10 cellular contexts compared by ENCODE assay signal in genomic region chr16:73176577-73177013, GRCh38.
DNase-seq lines count a peak whose midpoint lies in the region; ATAC-seq and TF ChIP-seq lines count a peak whose summit lies in the region.
"Had no signal": no experiment of that assay in that cellular context is flagged by ENCODE, and none has a peak within 500 bp of the region (broad histone marks: within the 10 kb centered on the region; RNA-seq: fewer than 3 reads in every experiment).

No MANE protein-coding gene starts in this region.

- no peak overlapping the region for H2BK15ac ChIP-seq in neuronal stem cell (ENCODE audit: low read length)

- H3K27ac Mint-ChIP-seq in GM23338 = no peak overlapping the region
- no peak overlapping the region for H3K27ac Mint-ChIP-seq in activated CD4-positive, alpha-beta T cell treated with anti-CD3 and anti-CD28 coated beads, Interleukin-2, amount 10 ng/mL, durations not matched to agents 24 days and 14 days

- no peak overlapping the region for H3K14ac ChIP-seq in neuronal stem cell (ENCODE audit: low read length)

- H3K4ac ChIP-seq in neuronal stem cell (ENCODE audit: low read length) = no peak overlapping the region

- H2AFZ ChIP-seq in GM23338 (no peak overlapping the region), neuronal stem cell (ENCODE audit: low read length) (no peak overlapping the region)

- TF ChIP-seq CTCF in GM23338 (conservative IDR thresholded peaks at IDR 0.05; ENCODE audit: low read depth in 2 of 2) (peak; percentile 57 to 61), RWPE2 (IDR thresholded peaks at IDR 0.05; ENCODE audit: poor library complexity, severe bottlenecking) (peak; percentile 77)

- H2BK5ac ChIP-seq in neuronal stem cell (ENCODE audit: low read length) = no peak overlapping the region

- no peaks in the 10 kb centered on the region for H4K20me1 ChIP-seq in GM23338 (replicated peaks; ENCODE audit: insufficient read depth)

- H3K27ac ChIP-seq in GM23338 (ENCODE audit: low read depth) (no peak overlapping the region), RWPE2 (ENCODE audit: poor library complexity, severe bottlenecking) (no peak overlapping the region), neuronal stem cell (replicated peaks; ENCODE audit: low read length) (no peak overlapping the region)

- ATAC-seq in GM23338 (no peak), RWPE2 (ENCODE audit: low read depth) (peak; percentile 96), GM21619 (IDR thresholded peaks at IDR 0.05; ENCODE audit: unreplicated experiment) (no peak), HG03521 (IDR thresholded peaks at IDR 0.05; ENCODE audit: unreplicated experiment) (no peak)

- H3K27me3 ChIP-seq in GM23338 (ENCODE audit: insufficient read depth) = no peaks in the 10 kb centered on the region
- H3K27me3 ChIP-seq in RWPE2 (ENCODE audit: insufficient read depth, poor library complexity, severe bottlenecking) = no peaks in the 10 kb centered on the region
- no peaks in the 10 kb centered on the region for H3K27me3 ChIP-seq in neuronal stem cell (ENCODE audit: control insufficient read depth in 3 of 3, insufficient read depth in 3 of 3, low read depth in 1 of 3, low read length in 3 of 3)

- H4K91ac ChIP-seq in neuronal stem cell (ENCODE audit: low read depth, low read length, poor library complexity) = no peak overlapping the region

- no peaks in the 10 kb centered on the region for H3K9me3 Mint-ChIP-seq in GM23338
- H3K9me3 Mint-ChIP-seq in activated CD4-positive, alpha-beta T cell treated with anti-CD3 and anti-CD28 coated beads, Interleukin-2, amount 10 ng/mL, durations not matched to agents 24 days and 14 days = no peaks in the 10 kb centered on the region

- no peak overlapping the region for H3K4me3 Mint-ChIP-seq in GM23338
- no peak overlapping the region for H3K4me3 Mint-ChIP-seq in activated CD4-positive, alpha-beta T cell treated with anti-CD3 and anti-CD28 coated beads, Interleukin-2, amount 10 ng/mL, durations not matched to agents 24 days and 14 days

- H3K9ac ChIP-seq in neuronal stem cell (ENCODE audit: low read depth, low read length, poor library complexity) = no peak overlapping the region

- 0 out of 2 replicates have a peak, but pooled peaks cover 3% of the 10 kb centered on the region for H3F3A ChIP-seq in GM23338 (replicated peaks; ENCODE audit: low read depth)

- WGBS in neuronal stem cell (ENCODE audit: extremely low coverage in 2 of 2, insufficient read length in 2 of 2, insufficient replicate concordance in 1 of 2), 2 donors = no CpG with 5 or more reads among the region's 2 CpGs

- DNase-seq in GM23338 (ENCODE audit: low spot score) = no peak
- no peak for DNase-seq in RWPE2 (ENCODE audit: low spot score)
- peak; percentile 87 for DNase-seq in fibroblast of gingiva (ENCODE audit: low read depth)
- peak; percentile 67 for DNase-seq in renal cortical epithelial cell (ENCODE audit: low read depth)
- no peak for DNase-seq in activated CD4-positive, alpha-beta T cell treated with anti-CD3 and anti-CD28 coated beads, Interleukin-2, amount 10 ng/mL, durations not matched to agents 24 days and 14 days
- no peak for DNase-seq in neuronal stem cell (ENCODE audit: low spot score)
- DNase-seq: activated CD4-positive, CD25-positive, alpha-beta regulatory T cell treated with anti-CD3 and anti-CD28 coated beads, Interleukin-2, amount 50 U/mL, for 72 hours; NCI-H187 treated with DMSO at 0.1 percent for 48 hours had no signal

- peaks cover 14% of the 10 kb centered on the region for H3K27me3 Mint-ChIP-seq in GM23338 (ENCODE audit: insufficient read depth, low read depth, poor library complexity)
- H3K27me3 Mint-ChIP-seq in activated CD4-positive, alpha-beta T cell treated with anti-CD3 and anti-CD28 coated beads, Interleukin-2, amount 10 ng/mL, durations not matched to agents 24 days and 14 days = no peaks in the 10 kb centered on the region

- H2BK120ac ChIP-seq in neuronal stem cell (ENCODE audit: low read depth, low read length) = no peak overlapping the region

- peaks cover 39% of the 10 kb centered on the region for H3K4me1 Mint-ChIP-seq in GM23338
- H3K4me1 Mint-ChIP-seq in activated CD4-positive, alpha-beta T cell treated with anti-CD3 and anti-CD28 coated beads, Interleukin-2, amount 10 ng/mL, durations not matched to agents 24 days and 14 days = no peaks in the 10 kb centered on the region

- no peak overlapping the region for H2BK12ac ChIP-seq in neuronal stem cell (ENCODE audit: low read length)

- no peaks in the 10 kb centered on the region for H3K9me2 ChIP-seq in GM23338 (ENCODE audit: insufficient read depth)

- intact Hi-C loops in activated CD4-positive, alpha-beta T cell treated with anti-CD3 and anti-CD28 coated beads, Interleukin-2, amount 10 ng/mL, durations not matched to agents 24 days and 14 days (cut with micrococcal nuclease) = no loop called here

- H3K4me3 ChIP-seq in GM23338 = no peak overlapping the region
- H3K4me3 ChIP-seq in RWPE2 (ENCODE audit: severe bottlenecking) = no peak overlapping the region
- H3K4me3 ChIP-seq in neuronal stem cell (ENCODE audit: low read length in 2 of 2) = no peak overlapping the region

- H3K4me2 ChIP-seq in GM23338 (no peak overlapping the region), neuronal stem cell (ENCODE audit: insufficient read depth, low read length, poor library complexity, severe bottlenecking) (no peak overlapping the region)

- H3K79me2 ChIP-seq in GM23338 (replicated peaks; ENCODE audit: insufficient read depth) = no peaks in the 10 kb centered on the region

- no peaks in the 10 kb centered on the region for H3K79me1 ChIP-seq in neuronal stem cell (ENCODE audit: low read depth, low read length)

- no peak overlapping the region for H4K8ac ChIP-seq in neuronal stem cell (ENCODE audit: low read depth, low read length)

- no peaks in the 10 kb centered on the region for H3K36me3 Mint-ChIP-seq in GM23338 (ENCODE audit: low read depth)
- H3K36me3 Mint-ChIP-seq in activated CD4-positive, alpha-beta T cell treated with anti-CD3 and anti-CD28 coated beads, Interleukin-2, amount 10 ng/mL, durations not matched to agents 24 days and 14 days (ENCODE audit: low read depth) = no peaks in the 10 kb centered on the region

- H3K9me3 ChIP-seq in RWPE2 (ENCODE audit: severe bottlenecking) (no peaks in the 10 kb centered on the region), neuronal stem cell (replicated peaks in 1 of 2; ENCODE audit: control insufficient read depth in 2 of 2, insufficient read depth in 1 of 2, low read depth in 1 of 2, low read length in 2 of 2) (no peaks in the 10 kb centered on the region)

- H3K36me3 ChIP-seq in GM23338 (ENCODE audit: insufficient read depth) = no peaks in the 10 kb centered on the region
- no peaks in the 10 kb centered on the region for H3K36me3 ChIP-seq in RWPE2 (ENCODE audit: low read depth)
- no peaks in the 10 kb centered on the region for H3K36me3 ChIP-seq in neuronal stem cell (replicated peaks in 1 of 2; ENCODE audit: control insufficient read depth in 2 of 2, insufficient read depth in 2 of 2, low read length in 2 of 2)

- H3K4me1 ChIP-seq in GM23338 (ENCODE audit: insufficient read depth) = peaks cover 13% of the 10 kb centered on the region
- H3K4me1 ChIP-seq in RWPE2 (ENCODE audit: insufficient read depth, poor library complexity, severe bottlenecking) = peaks cover 9% of the 10 kb centered on the region
- peaks cover 8 to 21% of the 10 kb centered on the region in 2 donors for H3K4me1 ChIP-seq in neuronal stem cell (ENCODE audit: control insufficient read depth in 2 of 2, insufficient read depth in 1 of 2, low read depth in 1 of 2, low read length in 2 of 2)

- no peak overlapping the region for H3K23ac ChIP-seq in neuronal stem cell (ENCODE audit: low read depth, low read length, poor library complexity)

- H2AK5ac ChIP-seq in neuronal stem cell (ENCODE audit: low read depth, low read length) = no peak overlapping the region

- no peak overlapping the region for H3K18ac ChIP-seq in neuronal stem cell (ENCODE audit: low read length)

TF ChIP-seq in GM23338, 12 proteins besides CTCF, POLR2A, EP300 and RAD21 (continues in another document):
- TF ChIP-seq ETS1 (IDR thresholded peaks at IDR 0.05) = no peak
- TF ChIP-seq STAT1 (IDR thresholded peaks at IDR 0.05; ENCODE audit: unreplicated experiment) = no peak
- no peak for TF ChIP-seq EZH2phosphoT487 (IDR thresholded peaks at IDR 0.05; ENCODE audit: unreplicated experiment)
- no peak for TF ChIP-seq ZNF114 (CRISPR knock-in tag; IDR thresholded peaks at IDR 0.05)
- no peak for TF ChIP-seq ZNF331 (CRISPR knock-in tag; IDR thresholded peaks at IDR 0.05; ENCODE audit: low read depth)
- TF ChIP-seq JUNB (IDR thresholded peaks at IDR 0.05; ENCODE audit: unreplicated experiment) = no peak
- TF ChIP-seq REST (IDR thresholded peaks at IDR 0.05; ENCODE audit: unreplicated experiment) = no peak

Comparison
In these comparisons a context has a peak if more than half of its experiments do, and no peak if none do; other contexts are left out.
1. DNase-seq: peak in fibroblast of gingiva (single experiment) and renal cortical epithelial cell (single experiment); none in GM23338 (single experiment), RWPE2 (single experiment), activated CD4-positive, alpha-beta T cell treated with anti-CD3 and anti-CD28 coated beads, Interleukin-2, amount 10 ng/mL, durations not matched to agents 24 days and 14 days (single experiment) and neuronal stem cell (single experiment).